Comparison of ENCODE assay signal across 21 cellular contexts in genomic region chr12:25208554-25208953, GRCh38. TPM values are rescaled to one million over a fixed set of nuclear protein-coding genes. Genes with fewer than 3 reads are reported as not detected.
A peak's percentile ranks its signal among the peaks of the same experiment; 100 is the strongest.
DNase-seq lines count a peak whose midpoint lies in the region; ATAC-seq, FAIRE-seq and TF ChIP-seq lines count a peak whose summit lies in the region.
"Had no signal": no experiment of that assay in that cellular context is flagged by ENCODE, and none has a peak within 500 bp of the region (broad histone marks: within the 10 kb centered on the region; RNA-seq: fewer than 3 reads in every experiment).

No MANE protein-coding gene starts in this region.

- peak overlapping the region; percentile 45 for H2BK5ac ChIP-seq in IMR-90 (ENCODE audit: low read depth, low read length, poor library complexity, severe bottlenecking)

- H3K9me3 ChIP-seq in IMR-90 (ENCODE audit: control insufficient read depth, insufficient read depth, low read length) (no peaks in the 10 kb centered on the region), HepG2 (ENCODE audit: low read length) (no peaks in the 10 kb centered on the region)

- H4K20me1 ChIP-seq in IMR-90 (ENCODE audit: insufficient read depth, low read length), result no peaks in the 10 kb centered on the region
- no peaks in the 10 kb centered on the region for H4K20me1 ChIP-seq in HepG2 (ENCODE audit: insufficient read depth, low read length)

- H2BK15ac ChIP-seq in IMR-90 (ENCODE audit: low read depth, low read length), result no peak overlapping the region

- BruUV-seq in IMR-90 (replicated peaks; lab: Mats Ljungman, UMichigan) (no TSS peak), HepG2 (replicated peaks; lab: Mats Ljungman, UMichigan) (no TSS peak)

- peaks cover 3% of the 10 kb centered on the region; the same call in 1 of the 2 replicates for H3K9me1 ChIP-seq in IMR-90 (ENCODE audit: insufficient read depth, low read length)

- in situ Hi-C loops in IMR-90 (cut with MboI; ENCODE audit: low sequenced_read_pairs) (no loop called here), HepG2 (cut with HindIII; ENCODE audit: extremely low pct_ligation_motif_present, low pct_unique_long_range_greater_than_20kb) (no loop called here)

- no peaks in the 10 kb centered on the region for H3K79me2 ChIP-seq in HepG2 (ENCODE audit: insufficient read depth, low read length)

- H4K91ac ChIP-seq in IMR-90 (ENCODE audit: insufficient read depth, low read depth, low read length), result no peak overlapping the region

- POLR2A ChIA-PET in IMR-90 (lab: Charles Lee; ENCODE audit: unreplicated experiment) (interaction anchor here (0.7 kb wide), 1 partner anchor 1291 kb away, joined by 5 read pairs; no protein-coding TSS in a partner anchor), HepG2 (lab: Yijun Ruan, JAX) (interaction anchor here (2.1 kb wide), 1 partner anchor 14 kb away, joined by 7 read pairs; the partner anchor contains the start of genes DNAI7 and ETFRF1)

- no peak overlapping the region for H3K23ac ChIP-seq in IMR-90 (ENCODE audit: low read depth, low read length)

- H3K36me3 ChIP-seq in IMR-90 (ENCODE audit: control insufficient read depth, insufficient read depth, low read length) (peaks cover 9% of the 10 kb centered on the region), HepG2 (replicated peaks in 1 of 2; ENCODE audit: control insufficient read depth in 1 of 2, insufficient read depth in 2 of 2, low read length in 2 of 2) (no peaks in the 10 kb centered on the region)

- no peak overlapping the region for H2BK20ac ChIP-seq in IMR-90 (ENCODE audit: low read depth, low read length)

- 0 out of 2 replicates have a peak overlapping the region, but pooled peaks have one; percentile 70 for H4K5ac ChIP-seq in IMR-90 (ENCODE audit: low read depth, low read length)

- no peak overlapping the region for H4K8ac ChIP-seq in IMR-90 (ENCODE audit: low read depth in 2 of 2, low read length in 2 of 2)

- H3K9me3 Mint-ChIP-seq in activated CD8-positive, alpha-beta memory T cell treated with anti-CD3 and anti-CD28 coated beads, Interleukin-2, amount 10 ng/mL, durations not matched to agents 7 days and 5 days (ENCODE audit: low read depth), result no peaks in the 10 kb centered on the region
- H3K9me3 Mint-ChIP-seq in osteocyte (ENCODE audit: unreplicated experiment), result no peaks in the 10 kb centered on the region
- H3K9me3 Mint-ChIP-seq: CD4-positive, alpha-beta T cell had no signal

- H3K9ac ChIP-seq in IMR-90 (ENCODE audit: low read depth, low read length) (no peak overlapping the region), HepG2 (ENCODE audit: insufficient read depth, low read depth, low read length) (no peak overlapping the region)
- H3K9ac ChIP-seq: KMS-11 had no signal

- no peak overlapping the region for H3K18ac ChIP-seq in IMR-90 (ENCODE audit: low read depth, low read length)

- H3K4me1 ChIP-seq in IMR-90 (ENCODE audit: control insufficient read depth, insufficient read depth, low read length) (no peaks in the 10 kb centered on the region), HepG2 (ENCODE audit: insufficient read depth, low read length) (peaks cover 5% of the 10 kb centered on the region; the same call in 1 of the 2 replicates)

- dilution Hi-C loops in IMR-90 (cut with HindIII; ENCODE audit: low sequenced_read_pairs, unreplicated experiment), result no loop called here

- H3K4me1 Mint-ChIP-seq in activated CD8-positive, alpha-beta memory T cell treated with anti-CD3 and anti-CD28 coated beads, Interleukin-2, amount 10 ng/mL, durations not matched to agents 7 days and 5 days, result peaks cover 3% of the 10 kb centered on the region
- H3K4me1 Mint-ChIP-seq in osteocyte (ENCODE audit: unreplicated experiment), result no peaks in the 10 kb centered on the region

- ATAC-seq in activated CD8-positive, alpha-beta memory T cell treated with anti-CD3 and anti-CD28 coated beads, Interleukin-2, amount 10 ng/mL, durations not matched to agents 7 days and 5 days, result no peak
- no peak for ATAC-seq in IMR-90 (ENCODE audit: low read depth)
- ATAC-seq in HepG2, result peak; percentile 93
- ATAC-seq in GM19455 (IDR thresholded peaks at IDR 0.05; ENCODE audit: unreplicated experiment), result no peak

- TF ChIP-seq POLR2A in IMR-90 (IDR thresholded peaks at IDR 0.05; ENCODE audit: low read depth, low read length), result no peak
- TF ChIP-seq POLR2A in HepG2 (IDR thresholded peaks at IDR 0.05; ENCODE audit: insufficient read depth in 1 of 2, low read depth in 2 of 2, low read length in 2 of 2), result no peak

- H3K4me3 ChIP-seq in IMR-90 (ENCODE audit: insufficient read depth, low read depth, low read length) (no peak overlapping the region), HepG2 (replicated peaks in 1 of 3; ENCODE audit: insufficient read depth in 1 of 3, low read depth in 2 of 3, low read length in 3 of 3) (no peak overlapping the region)

- H3K27ac Mint-ChIP-seq in activated CD8-positive, alpha-beta memory T cell treated with anti-CD3 and anti-CD28 coated beads, Interleukin-2, amount 10 ng/mL, durations not matched to agents 7 days and 5 days, result peak overlapping the region; percentile 41
- peak overlapping the region; percentile 42 for H3K27ac Mint-ChIP-seq in osteocyte (ENCODE audit: unreplicated experiment)
- H3K27ac Mint-ChIP-seq: CD4-positive, alpha-beta T cell had no signal

- H3K27me3 Mint-ChIP-seq in activated CD8-positive, alpha-beta memory T cell treated with anti-CD3 and anti-CD28 coated beads, Interleukin-2, amount 10 ng/mL, durations not matched to agents 7 days and 5 days, result no peaks in the 10 kb centered on the region
- no peaks in the 10 kb centered on the region for H3K27me3 Mint-ChIP-seq in osteocyte (ENCODE audit: unreplicated experiment)
- H3K27me3 Mint-ChIP-seq: CD4-positive, alpha-beta T cell had no signal

- H3K14ac ChIP-seq in IMR-90 (replicated peaks; ENCODE audit: low read depth, low read length), result peak overlapping the region; percentile 71; the same call in 1 of the 2 replicates

- no peak overlapping the region for H2AFZ ChIP-seq in IMR-90 (replicated peaks; ENCODE audit: low read length, poor library complexity)
- H2AFZ ChIP-seq in HepG2 (ENCODE audit: low read length), result no peak overlapping the region

- peaks cover 11 to 23% of the 10 kb centered on the region in 2 experiments; a peak in 3 of 4 replicates for H3K79me1 ChIP-seq in IMR-90 (ENCODE audit: low read depth in 1 of 2, low read length in 2 of 2)

- no peak for TF ChIP-seq CTCF in IMR-90 (conservative IDR thresholded peaks at IDR 0.05; ENCODE audit: low read depth, low read length)
- TF ChIP-seq CTCF in HepG2 (CRISPR knock-in tag; IDR thresholded peaks at IDR 0.05), result no peak
- no peak for TF ChIP-seq CTCF in osteocyte (IDR thresholded peaks at IDR 0.05)

- TF ChIP-seq EP300 in HepG2 (IDR thresholded peaks at IDR 0.05; ENCODE audit: low read depth in 2 of 2, low read length in 2 of 2), result no peak
- TF ChIP-seq EP300 in HepG2 (CRISPR knock-in tag; IDR thresholded peaks at IDR 0.05; ENCODE audit: borderline replicate concordance), result no peak

- no CpG with 5 or more reads among the region's 1 CpG for WGBS in IMR-90 (ENCODE audit: extremely low coverage in 2 of 2, insufficient read length in 1 of 2), 2 experiments
- WGBS in HepG2 (ENCODE audit: low lambda C conversion rate), result 40% methylated on average over 1 of the region's 1 CpG

- CTCF ChIA-PET in activated CD8-positive, alpha-beta memory T cell treated with anti-CD3 and anti-CD28 coated beads, Interleukin-2, amount 10 ng/mL, durations not matched to agents 7 days and 5 days (lab: Charles Lee), result interaction anchor here (0.7 kb wide), 1 partner anchor 179 kb away, joined by 3 read pairs; no protein-coding TSS in a partner anchor
- CTCF ChIA-PET in IMR-90 (lab: Yijun Ruan, JAX), result no interaction called here
- CTCF ChIA-PET in HepG2 (lab: Yijun Ruan, JAX; ENCODE audit: low intra/inter-chr PET ratio, low total read pairs), result no interaction called here

- H2AK9ac ChIP-seq in IMR-90 (replicated peaks; ENCODE audit: low read depth, low read length, poor library complexity), result no peak overlapping the region

- H3K4me3 Mint-ChIP-seq in activated CD8-positive, alpha-beta memory T cell treated with anti-CD3 and anti-CD28 coated beads, Interleukin-2, amount 10 ng/mL, durations not matched to agents 7 days and 5 days, result no peak overlapping the region
- H3K4me3 Mint-ChIP-seq in osteocyte (ENCODE audit: unreplicated experiment), result no peak overlapping the region
- H3K4me3 Mint-ChIP-seq: CD4-positive, alpha-beta T cell had no signal

- no peaks in the 10 kb centered on the region for H3K27me3 ChIP-seq in IMR-90 (ENCODE audit: control insufficient read depth, insufficient read depth, low read length)
- no peaks in the 10 kb centered on the region for H3K27me3 ChIP-seq in HepG2 (ENCODE audit: control insufficient read depth in 1 of 2, insufficient read depth in 2 of 2, low read length in 2 of 2)

- DNase-seq in activated CD8-positive, alpha-beta memory T cell treated with anti-CD3 and anti-CD28 coated beads, Interleukin-2, amount 10 ng/mL, durations not matched to agents 7 days and 5 days, result no peak
- DNase-seq in activated CD8-positive, alpha-beta memory T cell treated with anti-CD3 and anti-CD28 coated beads for 24 hours, result no peak
- DNase-seq in IMR-90, result no peak
- peak; percentile 58 for DNase-seq in HepG2 (ENCODE audit: low spot score)
- DNase-seq in osteocyte (ENCODE audit: extremely low spot score, unreplicated experiment), result no peak
- no peak for DNase-seq in NCI-H510A treated with DMSO at 0.1 percent for 48 hours (lab: John Stamatoyannopoulos, UW)
- DNase-seq in T1000 (lab: John Stamatoyannopoulos, UW), result no peak
- DNase-seq: Calu3; CD4-positive, alpha-beta T cell; GF-D8; NCI-H1417; NCI-H187; NCI-H2107; NCI-H2227 treated with DMSO at 0.1 percent for 48 hours; NCI-H524; NCI-H82; OCI-M1; SIG-M5 had no signal

- no peak overlapping the region; the same call in 1 of the 2 replicates for H2AK5ac ChIP-seq in IMR-90 (ENCODE audit: low read depth, low read length)

- peaks cover 26% of the 10 kb centered on the region for H3K36me3 Mint-ChIP-seq in activated CD8-positive, alpha-beta memory T cell treated with anti-CD3 and anti-CD28 coated beads, Interleukin-2, amount 10 ng/mL, durations not matched to agents 7 days and 5 days
- peaks cover 9% of the 10 kb centered on the region for H3K36me3 Mint-ChIP-seq in osteocyte (ENCODE audit: unreplicated experiment)

- peak; percentile 83 for FAIRE-seq in HepG2 (lab: Jason Lieb, UNC)
- FAIRE-seq: A204.1 had no signal

- no peak overlapping the region for H3K56ac ChIP-seq in IMR-90 (ENCODE audit: extremely low read depth, insufficient read depth, low read length)

- 0 out of 2 replicates have a peak overlapping the region, but pooled peaks have one; percentile 40 for H3K4ac ChIP-seq in IMR-90 (ENCODE audit: low read depth, low read length)

- TF ChIP-seq RAD21 in IMR-90 (IDR thresholded peaks at IDR 0.05; ENCODE audit: low read length) (no peak), HepG2 (CRISPR knock-in tag; IDR thresholded peaks at IDR 0.05) (no peak)

- H3K4me2 ChIP-seq in IMR-90 (ENCODE audit: low read depth, low read length) (no peak overlapping the region), HepG2 (ENCODE audit: low read depth, low read length) (no peak overlapping the region)
- H3K4me2 ChIP-seq: KMS-11 had no signal

- H2BK120ac ChIP-seq in IMR-90 (ENCODE audit: low read depth, low read length), result no peak overlapping the region

- H3K27ac ChIP-seq in IMR-90 (ENCODE audit: insufficient read depth, low read length), result no peak overlapping the region; the same call in 1 of the 2 replicates
- no peak overlapping the region for H3K27ac ChIP-seq in HepG2 (ENCODE audit: extremely low read length, insufficient read depth, low read length)
- H3K27ac ChIP-seq: KMS-11 had no signal

- intact Hi-C loops in IMR-90 (cut with micrococcal nuclease) (no loop called here), HepG2 (cut with micrococcal nuclease; ENCODE audit: unreplicated experiment) (no loop called here)

RNA-seq across cellular contexts. Expression of gene ETFRF1, which starts 13.5 kb away (rescaled TPM):
- total RNA-seq in activated CD8-positive, alpha-beta memory T cell treated with anti-CD3 and anti-CD28 coated beads, Interleukin-2, amount 10 ng/mL, durations not matched to agents 7 days and 5 days, result 10 to 100 TPM in 1 of 2 experiments, 1 to 10 TPM in 1; 9.3 to 10.9 TPM
- 8.6 and 17.5 TPM in 2 replicates for total RNA-seq in IMR-90 (2012; rRNA removed)
- polyA plus RNA-seq in IMR-90 (2012; rRNA removed), result 9.7 and 14.4 TPM in 2 replicates
- 1.4 and 2.1 TPM in 2 replicates for polyA plus RNA-seq in IMR-90 (2012; cell fraction: cytosol; rRNA removed)
- polyA plus RNA-seq in IMR-90 (2012; cell fraction: nucleus; rRNA removed; ENCODE audit: low replicate concordance), result 0.73 and 7.0 TPM in 2 replicates
- total RNA-seq in HepG2 (2016; rRNA removed; fragmentation: Illumina TruSeq; extraction: Trizol), result 7.0 and 9.3 TPM in 2 replicates
- 4.4 and 5.9 TPM in 2 replicates for total RNA-seq in HepG2 (2016; cell fraction: cytosol; rRNA removed; fragmentation: Illumina TruSeq; extraction: Trizol; ENCODE audit: low read depth)
- 6.8 and 10.2 TPM in 2 replicates for total RNA-seq in HepG2 (2016; cell fraction: insoluble cytoplasmic fraction; rRNA removed; fragmentation: Illumina TruSeq; extraction: Trizol)
- 8.4 and 9.4 TPM in 2 replicates for total RNA-seq in HepG2 (2016; cell fraction: membrane; rRNA removed; fragmentation: Illumina TruSeq; extraction: Trizol)
- total RNA-seq in HepG2 (2016; cell fraction: nucleus; rRNA removed; fragmentation: Illumina TruSeq; extraction: Trizol), result 10.6 and 12.6 TPM in 2 replicates
- 6.4 and 6.8 TPM in 2 replicates for polyA plus RNA-seq in HepG2 (2011; rRNA removed)
- 6.7 and 10.2 TPM in 2 replicates for polyA plus RNA-seq in HepG2 (2011; cell fraction: cytosol; rRNA removed)
- 3.4 and 4.7 TPM in 2 replicates for polyA plus RNA-seq in HepG2 (2011; cell fraction: nucleus; rRNA removed)
- 7.9 and 8.0 TPM in 2 replicates for polyA plus RNA-seq in HepG2 (2012)
- polyA plus RNA-seq in HepG2 (2016; cell fraction: cytosol; fragmentation: Illumina TruSeq; extraction: Trizol; ENCODE audit: low read depth), result 8.3 and 9.5 TPM in 2 replicates
- 11.1 and 14.8 TPM in 2 replicates for polyA plus RNA-seq in HepG2 (2016; cell fraction: insoluble cytoplasmic fraction; fragmentation: Illumina TruSeq; extraction: Trizol; ENCODE audit: low read depth)
- 10.1 and 11.6 TPM in 2 replicates for polyA plus RNA-seq in HepG2 (2016; cell fraction: membrane; fragmentation: Illumina TruSeq; extraction: Trizol; ENCODE audit: low read depth)
- polyA plus RNA-seq in HepG2 (2016; cell fraction: nucleus; fragmentation: Illumina TruSeq; extraction: Trizol; ENCODE audit: insufficient read depth, low read depth), result 10.5 and 12.8 TPM in 2 replicates
- polyA minus RNA-seq in HepG2 (2011; rRNA and poly(A)+ RNA removed; ENCODE audit: low replicate concordance), result 0.80 and 2.7 TPM in 2 replicates
- 2.5 and 2.9 TPM in 2 replicates for polyA minus RNA-seq in HepG2 (2011; cell fraction: cytosol; rRNA and poly(A)+ RNA removed)
- polyA minus RNA-seq in HepG2 (2011; cell fraction: nucleus; rRNA and poly(A)+ RNA removed), result 17.3 and 24.6 TPM in 2 replicates
- total RNA-seq in osteocyte, result 16.3 and 17.9 TPM in 2 replicates

RNA-seq across cellular contexts. Expression of gene DNAI7, which starts 13.6 kb away (rescaled TPM):
- total RNA-seq in activated CD8-positive, alpha-beta memory T cell treated with anti-CD3 and anti-CD28 coated beads, Interleukin-2, amount 10 ng/mL, durations not matched to agents 7 days and 5 days, result under 1 TPM in 1 of 2 experiments, not detected in 1; 0.18 TPM
- under 0.01 and 0.28 TPM in 2 replicates for total RNA-seq in IMR-90 (2012; rRNA removed)
- polyA plus RNA-seq in IMR-90 (2012; rRNA removed), result 0.06 and 0.07 TPM in 2 replicates
- 0.04 TPM in 1 of 2 replicates, not detected in the other for polyA plus RNA-seq in IMR-90 (2012; cell fraction: cytosol; rRNA removed)
- 0.10 TPM in 1 of 2 replicates, not detected in the other for polyA plus RNA-seq in IMR-90 (2012; cell fraction: nucleus; rRNA removed; ENCODE audit: low replicate concordance)
- 0.04 TPM in 1 of 2 replicates, not detected in the other for total RNA-seq in HepG2 (2016; rRNA removed; fragmentation: Illumina TruSeq; extraction: Trizol)
- total RNA-seq in HepG2 (2016; cell fraction: cytosol; rRNA removed; fragmentation: Illumina TruSeq; extraction: Trizol; ENCODE audit: low read depth), result 0.10 TPM in 1 of 2 replicates, not detected in the other
- not detected in 2 replicates for total RNA-seq in HepG2 (2016; cell fraction: insoluble cytoplasmic fraction; rRNA removed; fragmentation: Illumina TruSeq; extraction: Trizol)
- total RNA-seq in HepG2 (2016; cell fraction: membrane; rRNA removed; fragmentation: Illumina TruSeq; extraction: Trizol), result 0.07 and 0.12 TPM in 2 replicates
- total RNA-seq in HepG2 (2016; cell fraction: nucleus; rRNA removed; fragmentation: Illumina TruSeq; extraction: Trizol), result not detected in 2 replicates
- 0.25 TPM in 1 of 2 replicates, not detected in the other for polyA plus RNA-seq in HepG2 (2011; rRNA removed)
- polyA plus RNA-seq in HepG2 (2011; cell fraction: cytosol; rRNA removed), result not detected in 2 replicates
- not detected in 2 replicates for polyA plus RNA-seq in HepG2 (2011; cell fraction: nucleus; rRNA removed)
- not detected in 2 replicates for polyA plus RNA-seq in HepG2 (2012)
- polyA plus RNA-seq in HepG2 (2016; cell fraction: cytosol; fragmentation: Illumina TruSeq; extraction: Trizol; ENCODE audit: low read depth), result not detected in 2 replicates
- polyA plus RNA-seq in HepG2 (2016; cell fraction: insoluble cytoplasmic fraction; fragmentation: Illumina TruSeq; extraction: Trizol; ENCODE audit: low read depth), result not detected in 2 replicates
- polyA plus RNA-seq in HepG2 (2016; cell fraction: membrane; fragmentation: Illumina TruSeq; extraction: Trizol; ENCODE audit: low read depth), result not detected in 2 replicates
- polyA plus RNA-seq in HepG2 (2016; cell fraction: nucleus; fragmentation: Illumina TruSeq; extraction: Trizol; ENCODE audit: insufficient read depth, low read depth), result not detected in 2 replicates
- 0.06 and 0.09 TPM in 2 replicates for polyA minus RNA-seq in HepG2 (2011; rRNA and poly(A)+ RNA removed; ENCODE audit: low replicate concordance)
- not detected in 2 replicates for polyA minus RNA-seq in HepG2 (2011; cell fraction: cytosol; rRNA and poly(A)+ RNA removed)
- not detected in 2 replicates for polyA minus RNA-seq in HepG2 (2011; cell fraction: nucleus; rRNA and poly(A)+ RNA removed)
- 0.30 TPM in 1 of 2 replicates, not detected in the other for total RNA-seq in osteocyte

RNA-seq across cellular contexts. Expression of gene KRAS, which starts 42.2 kb away (rescaled TPM):
- total RNA-seq in activated CD8-positive, alpha-beta memory T cell treated with anti-CD3 and anti-CD28 coated beads, Interleukin-2, amount 10 ng/mL, durations not matched to agents 7 days and 5 days, result 10 to 100 TPM; 33.7 to 41.6 TPM
- total RNA-seq in IMR-90 (2012; rRNA removed) (9.3 and 20.0 TPM in 2 replicates), HepG2 (2016; rRNA removed; fragmentation: Illumina TruSeq; extraction: Trizol) (9.8 and 18.4 TPM in 2 replicates), osteocyte (24.3 and 25.1 TPM in 2 replicates)
- polyA plus RNA-seq in IMR-90 (2012; rRNA removed) (8.1 and 10.7 TPM in 2 replicates), HepG2 (2011; rRNA removed) (6.0 and 6.5 TPM in 2 replicates)
- 2.6 and 3.5 TPM in 2 replicates for polyA plus RNA-seq in IMR-90 (2012; cell fraction: cytosol; rRNA removed)
- polyA plus RNA-seq in IMR-90 (2012; cell fraction: nucleus; rRNA removed; ENCODE audit: low replicate concordance), result 1.7 and 7.4 TPM in 2 replicates
- total RNA-seq in HepG2 (2016; cell fraction: cytosol; rRNA removed; fragmentation: Illumina TruSeq; extraction: Trizol; ENCODE audit: low read depth), result 0.81 and 0.97 TPM in 2 replicates
- total RNA-seq in HepG2 (2016; cell fraction: insoluble cytoplasmic fraction; rRNA removed; fragmentation: Illumina TruSeq; extraction: Trizol), result 10.0 and 16.0 TPM in 2 replicates
- total RNA-seq in HepG2 (2016; cell fraction: membrane; rRNA removed; fragmentation: Illumina TruSeq; extraction: Trizol), result 6.8 and 7.2 TPM in 2 replicates
- total RNA-seq in HepG2 (2016; cell fraction: nucleus; rRNA removed; fragmentation: Illumina TruSeq; extraction: Trizol), result 10.7 and 12.1 TPM in 2 replicates
- polyA plus RNA-seq in HepG2 (2011; cell fraction: cytosol; rRNA removed), result 2.7 and 4.7 TPM in 2 replicates
- 1.8 and 2.7 TPM in 2 replicates for polyA plus RNA-seq in HepG2 (2011; cell fraction: nucleus; rRNA removed)
- 5.8 and 6.5 TPM in 2 replicates for polyA plus RNA-seq in HepG2 (2012)
- polyA plus RNA-seq in HepG2 (2016; cell fraction: cytosol; fragmentation: Illumina TruSeq; extraction: Trizol; ENCODE audit: low read depth), result 0.63 and 0.87 TPM in 2 replicates
- 18.9 and 21.1 TPM in 2 replicates for polyA plus RNA-seq in HepG2 (2016; cell fraction: insoluble cytoplasmic fraction; fragmentation: Illumina TruSeq; extraction: Trizol; ENCODE audit: low read depth)
- polyA plus RNA-seq in HepG2 (2016; cell fraction: membrane; fragmentation: Illumina TruSeq; extraction: Trizol; ENCODE audit: low read depth), result 3.4 and 3.6 TPM in 2 replicates
- polyA plus RNA-seq in HepG2 (2016; cell fraction: nucleus; fragmentation: Illumina TruSeq; extraction: Trizol; ENCODE audit: insufficient read depth, low read depth), result 12.7 and 13.6 TPM in 2 replicates
- polyA minus RNA-seq in HepG2 (2011; rRNA and poly(A)+ RNA removed; ENCODE audit: low replicate concordance), result 3.6 and 6.6 TPM in 2 replicates
- 6.2 and 7.1 TPM in 2 replicates for polyA minus RNA-seq in HepG2 (2011; cell fraction: cytosol; rRNA and poly(A)+ RNA removed)
- polyA minus RNA-seq in HepG2 (2011; cell fraction: nucleus; rRNA and poly(A)+ RNA removed), result 13.3 and 14.0 TPM in 2 replicates
